Comparison of ENCODE assay signal across 10 cellular contexts in genomic region chr4:128393111-128393704, GRCh38.
DNase-seq lines count a peak whose midpoint lies in the region; ATAC-seq and TF ChIP-seq lines count a peak whose summit lies in the region.
"Had no signal": no experiment of that assay in that cellular context is flagged by ENCODE, and none has a peak within 500 bp of the region (broad histone marks: within the 10 kb centered on the region; RNA-seq: fewer than 3 reads in every experiment).

No MANE protein-coding gene starts in this region.

- peak; percentile 88 for DNase-seq in AG10803 (ENCODE audit: low read depth)
- DNase-seq in NCI-H526 treated with DMSO at 0.1 percent for 48 hours (lab: John Stamatoyannopoulos, UW), result peak; percentile 80
- DNase-seq in heart right ventricle, result peak; percentile 22 to 28
- no peak for DNase-seq in anterior cingulate cortex (lab: John Stamatoyannopoulos, UW)
- no peak for DNase-seq in T-helper 2 cell treated with Interferon-gamma antibody and Interleukin-4, amounts not matched to agents 5 μg/mL and 100 μg/mL, for 36 hours (ENCODE audit: low spot score)
- DNase-seq in activated T-cell treated with anti-CD3 and anti-CD28 coated beads, Interleukin-2, amount 50 U/mL, for 1 hour, result no peak
- no peak for DNase-seq in prostate gland (ENCODE audit: low spot score)

- H3K9me3 Mint-ChIP-seq in T-helper 2 cell treated with Interferon-gamma antibody and Interleukin-4, amounts not matched to agents 5 μg/mL and 100 μg/mL, for 36 hours, result no peaks in the 10 kb centered on the region

- TF ChIP-seq CTCF in AG10803 (conservative IDR thresholded peaks at IDR 0.05; ENCODE audit: low read length) (no peak), heart right ventricle (IDR thresholded peaks at IDR 0.05) (no peak), prostate gland (IDR thresholded peaks at IDR 0.05) (no peak)

- peak; percentile 65 for ATAC-seq in HG02763 (IDR thresholded peaks at IDR 0.05; ENCODE audit: unreplicated experiment)
- ATAC-seq in heart right ventricle, result peak; percentile 38 to 91 (median 84)

- H3K27me3 ChIP-seq in heart right ventricle (no peaks in the 10 kb centered on the region), prostate gland (replicated peaks; ENCODE audit: insufficient read depth) (no peaks in the 10 kb centered on the region)

- H3K27ac Mint-ChIP-seq in T-helper 2 cell treated with Interferon-gamma antibody and Interleukin-4, amounts not matched to agents 5 μg/mL and 100 μg/mL, for 36 hours, result no peak overlapping the region
- H3K27ac Mint-ChIP-seq: dendritic cell treated with granulocyte-macrophage colony-stimulating factor and Interleukin-4, amounts not matched to agents 40 ng/mL and 50 ng/mL, for 4 days had no signal

- H3K4me1 Mint-ChIP-seq in T-helper 2 cell treated with Interferon-gamma antibody and Interleukin-4, amounts not matched to agents 5 μg/mL and 100 μg/mL, for 36 hours (ENCODE audit: low read depth), result no peaks in the 10 kb centered on the region

- peaks cover 0 to 7% (median 0%) of the 10 kb centered on the region in 11 donors for H3K9me3 ChIP-seq in heart right ventricle
- no peaks in the 10 kb centered on the region for H3K9me3 ChIP-seq in prostate gland

- WGBS in heart right ventricle, 2 donors, result 27 to 35% methylated on average over 6 of the region's 6 CpGs
- 37% methylated on average over 6 of the region's 6 CpGs for WGBS in prostate gland

- peak overlapping the region in 9 of 10 donors; percentile 24 to 83 (median 64) for H3K27ac ChIP-seq in heart right ventricle
- H3K27ac ChIP-seq in prostate gland, result no peak overlapping the region
- H3K27ac ChIP-seq: C4-2B had no signal

- H3K4me1 ChIP-seq in heart right ventricle, result peaks cover 0 to 27% (median 12%) of the 10 kb centered on the region in 9 donors
- H3K4me1 ChIP-seq in prostate gland (replicated peaks), result no peaks in the 10 kb centered on the region

- TF ChIP-seq POLR2A in prostate gland (IDR thresholded peaks at IDR 0.05), result no peak

- H3K36me3 Mint-ChIP-seq in T-helper 2 cell treated with Interferon-gamma antibody and Interleukin-4, amounts not matched to agents 5 μg/mL and 100 μg/mL, for 36 hours (ENCODE audit: low read depth), result no peaks in the 10 kb centered on the region

- intact Hi-C loops in heart right ventricle (cut with DNase I) (no loop called here), prostate gland (cut with DNase I) (no loop called here)

- H3K4me3 Mint-ChIP-seq in T-helper 2 cell treated with Interferon-gamma antibody and Interleukin-4, amounts not matched to agents 5 μg/mL and 100 μg/mL, for 36 hours, result no peak overlapping the region
- H3K4me3 Mint-ChIP-seq: dendritic cell treated with granulocyte-macrophage colony-stimulating factor and Interleukin-4, amounts not matched to agents 40 ng/mL and 50 ng/mL, for 4 days had no signal

- H3K36me3 ChIP-seq in heart right ventricle, result no peaks in the 10 kb centered on the region
- no peaks in the 10 kb centered on the region for H3K36me3 ChIP-seq in prostate gland

- H3K27me3 Mint-ChIP-seq in T-helper 2 cell treated with Interferon-gamma antibody and Interleukin-4, amounts not matched to agents 5 μg/mL and 100 μg/mL, for 36 hours (ENCODE audit: low read depth), result no peaks in the 10 kb centered on the region
- H3K27me3 Mint-ChIP-seq: dendritic cell treated with granulocyte-macrophage colony-stimulating factor and Interleukin-4, amounts not matched to agents 40 ng/mL and 50 ng/mL, for 4 days had no signal

- H3K4me3 ChIP-seq in AG10803 (ENCODE audit: low read length) (no peak overlapping the region), heart right ventricle (no peak overlapping the region), prostate gland (no peak overlapping the region)

Comparison
In these comparisons a context has a peak if more than half of its experiments do, and no peak if none do; other contexts are left out.
1. DNase-seq: peak in AG10803 (single experiment), NCI-H526 treated with DMSO at 0.1 percent for 48 hours (single experiment) and heart right ventricle (2 of 2); none in anterior cingulate cortex (0 of 58), T-helper 2 cell treated with Interferon-gamma antibody and Interleukin-4, amounts not matched to agents 5 μg/mL and 100 μg/mL, for 36 hours (single experiment), activated T-cell treated with anti-CD3 and anti-CD28 coated beads, Interleukin-2, amount 50 U/mL, for 1 hour (single experiment) and prostate gland (single experiment).
2. H3K27ac ChIP-seq: peak in heart right ventricle (9 of 10); none in prostate gland (0 of 2).